8 cellular contexts compared by ENCODE assay signal in the genomic region with DNA sequence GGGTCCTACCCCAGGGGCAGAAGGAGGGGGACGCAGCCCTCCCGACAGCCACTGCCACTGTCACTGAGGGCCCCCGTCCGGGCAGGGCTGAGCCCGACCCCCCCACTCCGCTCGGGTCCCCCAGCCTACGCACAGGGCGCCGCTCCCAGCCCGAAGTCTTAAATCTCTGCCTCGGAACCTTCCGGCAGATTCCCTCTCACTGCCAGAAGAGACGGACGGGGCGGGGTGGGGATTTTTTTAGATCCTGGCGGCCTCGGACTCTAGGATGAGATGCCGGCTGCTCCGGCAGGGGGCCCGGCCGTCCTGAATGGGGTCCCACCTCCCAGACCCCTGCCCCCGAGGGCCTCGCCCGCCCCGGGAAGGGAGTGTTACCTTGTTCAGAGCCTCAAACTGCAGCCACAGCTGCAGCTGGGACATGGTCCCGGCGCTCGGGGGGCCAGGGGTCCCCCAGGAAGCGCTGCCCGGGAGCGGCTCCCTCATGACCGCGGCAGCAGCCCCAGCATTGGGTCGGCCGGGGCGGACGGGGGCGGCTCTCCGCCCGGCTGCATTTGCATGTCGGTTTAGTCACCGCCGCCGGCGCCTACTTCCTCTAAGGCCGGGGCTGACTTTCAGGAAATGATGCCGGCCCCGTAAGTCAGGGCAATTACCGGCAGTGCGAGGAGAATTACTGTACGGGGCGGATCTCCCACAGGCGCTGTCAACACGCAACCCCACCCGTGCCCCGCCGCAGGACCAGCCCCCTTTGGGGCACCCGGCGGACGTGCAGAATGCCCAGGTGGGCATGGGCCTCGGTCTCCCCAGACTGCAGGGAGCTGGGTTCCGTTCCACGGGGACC. TPM values are rescaled to one million over a fixed set of nuclear protein-coding genes. Genes with fewer than 3 reads are reported as not detected.
DNase-seq lines count a peak whose midpoint lies in the region; ATAC-seq, FAIRE-seq and TF ChIP-seq lines count a peak whose summit lies in the region.

No MANE protein-coding gene starts in this region.

- H3K36me3 Mint-ChIP-seq in activated naive CD8-positive, alpha-beta T cell treated with anti-CD3 and anti-CD28 coated beads, Interleukin-2, amount 10 ng/mL, durations not matched to agents 7 days and 5 days: peaks cover 2% of the 10 kb centered on the region

- H3K4me1 Mint-ChIP-seq in activated naive CD8-positive, alpha-beta T cell treated with anti-CD3 and anti-CD28 coated beads, Interleukin-2, amount 10 ng/mL, durations not matched to agents 7 days and 5 days: peaks cover 14% of the 10 kb centered on the region

- H3K4me3 ChIP-seq in SU-DHL-6 (ENCODE audit: insufficient read depth, low read length, poor library complexity, severe bottlenecking): peak overlapping the region; percentile 32
- peak overlapping the region; percentile 54 to 88 (median 76) for H3K4me3 ChIP-seq in heart right ventricle
- peak overlapping the region; percentile 39 to 54 for H3K4me3 ChIP-seq in prostate gland
- peak overlapping the region; percentile 60 to 90 (median 70) for H3K4me3 ChIP-seq in upper lobe of left lung

- H3K27ac Mint-ChIP-seq in activated naive CD8-positive, alpha-beta T cell treated with anti-CD3 and anti-CD28 coated beads, Interleukin-2, amount 10 ng/mL, durations not matched to agents 7 days and 5 days: peak overlapping the region; percentile 88

- H3K9me3 ChIP-seq in SU-DHL-6 (ENCODE audit: insufficient read depth, low read length): no peaks in the 10 kb centered on the region
- no peaks in the 10 kb centered on the region for H3K9me3 ChIP-seq in heart right ventricle
- H3K9me3 ChIP-seq in prostate gland: no peaks in the 10 kb centered on the region
- H3K9me3 ChIP-seq in upper lobe of left lung: no peaks in the 10 kb centered on the region

- H3K9me2 ChIP-seq in SU-DHL-6 (replicated peaks; ENCODE audit: insufficient read depth, low read length): no peaks in the 10 kb centered on the region

- peak overlapping the region; percentile 50 for H3K9ac ChIP-seq in SU-DHL-6 (ENCODE audit: low read length)

- H3K79me2 ChIP-seq in SU-DHL-6 (ENCODE audit: insufficient read depth, low read length): no peaks in the 10 kb centered on the region

- peak; percentile 89 for FAIRE-seq in GM18507 (lab: Jason Lieb, UNC)

- POLR2A ChIA-PET in activated naive CD8-positive, alpha-beta T cell treated with anti-CD3 and anti-CD28 coated beads, Interleukin-2, amount 10 ng/mL, durations not matched to agents 7 days and 5 days (lab: Charles Lee): interaction anchor here (0.5 to 1.7 kb wide), 12 partner anchors 9 to 137 kb away, joined by 3 to 7 read pairs (median 3); a partner anchor contains a TSS

- no peak overlapping the region for H2AFZ ChIP-seq in SU-DHL-6 (ENCODE audit: low read depth, low read length, severe bottlenecking)

- TF ChIP-seq CTCF in SU-DHL-6 (IDR thresholded peaks at IDR 0.05; ENCODE audit: insufficient read depth, low read length, poor library complexity, severe bottlenecking): no peak
- peak in 4 of 9 donors; percentile 18 to 47 (median 38) for TF ChIP-seq CTCF in heart right ventricle (IDR thresholded peaks at IDR 0.05)
- peak in 2 of 4 experiments; percentile 5 to 12 for TF ChIP-seq CTCF in prostate gland (IDR thresholded peaks at IDR 0.05)
- TF ChIP-seq CTCF in upper lobe of left lung (IDR thresholded peaks at IDR 0.05): peak in 2 of 6 experiments; percentile 34 to 44

- peaks cover 13 to 84% (median 41%) of the 10 kb centered on the region in 9 donors for H3K4me1 ChIP-seq in heart right ventricle
- H3K4me1 ChIP-seq in prostate gland (replicated peaks): peaks cover 29% of the 10 kb centered on the region
- H3K4me1 ChIP-seq in upper lobe of left lung: peaks cover 67 to 91% (median 78%) of the 10 kb centered on the region in 4 donors

- H4K20me1 ChIP-seq in SU-DHL-6 (ENCODE audit: low read depth, low read length): no peaks in the 10 kb centered on the region

- peak; percentile 82 for TF ChIP-seq POLR2A in prostate gland (IDR thresholded peaks at IDR 0.05)
- TF ChIP-seq POLR2A in upper lobe of left lung (IDR thresholded peaks at IDR 0.05): peak in 3 of 4 donors; percentile 52 to 75 (median 52)

- H3K27me3 ChIP-seq in SU-DHL-6 (ENCODE audit: low read length): no peaks in the 10 kb centered on the region
- H3K27me3 ChIP-seq in heart right ventricle: no peaks in the 10 kb centered on the region
- no peaks in the 10 kb centered on the region for H3K27me3 ChIP-seq in prostate gland (replicated peaks; ENCODE audit: insufficient read depth)
- H3K27me3 ChIP-seq in upper lobe of left lung: no peaks in the 10 kb centered on the region

- intact Hi-C loops in heart right ventricle (cut with DNase I): loop anchor here in 5 of 10 donors (2.0 to 5.0 kb wide), 3 partner anchors 19 to 60 kb away; a partner anchor contains a TSS
- intact Hi-C loops in prostate gland (cut with DNase I): loop anchor here (5.0 kb wide), 1 partner anchor 40 kb away; a partner anchor contains a TSS

- no peaks in the 10 kb centered on the region for H3K9me3 Mint-ChIP-seq in activated naive CD8-positive, alpha-beta T cell treated with anti-CD3 and anti-CD28 coated beads, Interleukin-2, amount 10 ng/mL, durations not matched to agents 7 days and 5 days

- peak overlapping the region; percentile 70 for H3K27ac ChIP-seq in SU-DHL-6 (ENCODE audit: low read depth, low read length)
- H3K27ac ChIP-seq in heart right ventricle: peak overlapping the region; percentile 82 to 98 (median 92)
- peak overlapping the region; percentile 83 to 89 for H3K27ac ChIP-seq in prostate gland
- peak overlapping the region; percentile 94 to 99 (median 97) for H3K27ac ChIP-seq in upper lobe of left lung

- WGBS in heart right ventricle, 2 donors: 3 to 4% methylated on average over 64 of the region's 64 CpGs
- WGBS in prostate gland: 2% methylated on average over 32 of the region's 64 CpGs
- WGBS in upper lobe of left lung, 2 donors: 10 to 20% methylated on average over 3 to 8 of the region's 64 CpGs

- H3K4me3 Mint-ChIP-seq in activated naive CD8-positive, alpha-beta T cell treated with anti-CD3 and anti-CD28 coated beads, Interleukin-2, amount 10 ng/mL, durations not matched to agents 7 days and 5 days: peak overlapping the region; percentile 86

- no peaks in the 10 kb centered on the region for H3F3A ChIP-seq in SU-DHL-6 (ENCODE audit: insufficient read depth)

- peak; percentile 98 to 100 (median 99) for TF ChIP-seq EP300 in upper lobe of left lung (IDR thresholded peaks at IDR 0.05)

- ATAC-seq in HG03135 (IDR thresholded peaks at IDR 0.05; ENCODE audit: unreplicated experiment) (peak; percentile 57), heart right ventricle (peak; percentile 77 to 89 (median 86)), upper lobe of left lung (ENCODE audit: low FRiP score in 2 of 2) (peak; percentile 85 to 90), HG03039 (IDR thresholded peaks at IDR 0.05; ENCODE audit: unreplicated experiment) (no peak)
- ATAC-seq in activated naive CD8-positive, alpha-beta T cell treated with anti-CD3 and anti-CD28 coated beads, Interleukin-2, amount 10 ng/mL, durations not matched to agents 7 days and 5 days (ENCODE audit: low read depth): peak; percentile 80

- H3K27me3 Mint-ChIP-seq in activated naive CD8-positive, alpha-beta T cell treated with anti-CD3 and anti-CD28 coated beads, Interleukin-2, amount 10 ng/mL, durations not matched to agents 7 days and 5 days: no peaks in the 10 kb centered on the region

- H3K36me3 ChIP-seq in SU-DHL-6 (ENCODE audit: low read length) (no peaks in the 10 kb centered on the region), heart right ventricle (peaks cover 0 to 55% (median 5%) of the 10 kb centered on the region in 9 donors), prostate gland (peaks cover 0 to 5% of the 10 kb centered on the region in 2 donors), upper lobe of left lung (peaks cover 6 to 44% (median 19%) of the 10 kb centered on the region in 4 donors)

- peak overlapping the region; percentile 68 for H3K4me2 ChIP-seq in SU-DHL-6 (ENCODE audit: low read depth, low read length, poor library complexity, severe bottlenecking)

- peak; percentile 70 for DNase-seq in GM18507 (ENCODE audit: extremely low spot score, insufficient read length, low read depth)
- DNase-seq in activated naive CD8-positive, alpha-beta T cell treated with anti-CD3 and anti-CD28 coated beads, Interleukin-2, amount 10 ng/mL, durations not matched to agents 7 days and 5 days: peak; percentile 86
- DNase-seq in heart right ventricle: peak; percentile 83 to 88
- peak; percentile 83 for DNase-seq in prostate gland (ENCODE audit: low spot score)
- peak; percentile 95 to 96 for DNase-seq in upper lobe of left lung

RNA-seq across cellular contexts. Expression of a gene that starts 28.1 kb away (rescaled TPM):
- 100 to 1,000 TPM; 194 to 206 TPM for total RNA-seq in activated naive CD8-positive, alpha-beta T cell treated with anti-CD3 and anti-CD28 coated beads, Interleukin-2, amount 10 ng/mL, durations not matched to agents 7 days and 5 days
- total RNA-seq in heart right ventricle (100 to 1,000 TPM; 244 to 405 (median 299) TPM), prostate gland (100 to 1,000 TPM; 577 to 627 TPM), upper lobe of left lung (100 to 1,000 TPM; 370 to 717 (median 484) TPM)
- 100 to 1,000 TPM; 461 to 487 TPM for polyA plus RNA-seq in heart right ventricle

RNA-seq across cellular contexts. Expression of a gene that starts 36.8 kb away (rescaled TPM):
- total RNA-seq in activated naive CD8-positive, alpha-beta T cell treated with anti-CD3 and anti-CD28 coated beads, Interleukin-2, amount 10 ng/mL, durations not matched to agents 7 days and 5 days: 100 to 1,000 TPM; 142 to 163 TPM
- 100 to 1,000 TPM; 111 to 215 (median 134) TPM for total RNA-seq in heart right ventricle
- polyA plus RNA-seq in heart right ventricle: 100 to 1,000 TPM; 116 to 212 TPM
- total RNA-seq in prostate gland: 100 to 1,000 TPM; 152 to 169 TPM
- total RNA-seq in upper lobe of left lung: 100 to 1,000 TPM in 4 of 6 donors, 10 to 100 TPM in 2; 50.0 to 176 (median 103) TPM

RNA-seq across cellular contexts. Expression of a gene that starts 42.1 kb away (rescaled TPM):
- 10 to 100 TPM; 77.7 to 90.6 TPM for total RNA-seq in activated naive CD8-positive, alpha-beta T cell treated with anti-CD3 and anti-CD28 coated beads, Interleukin-2, amount 10 ng/mL, durations not matched to agents 7 days and 5 days
- total RNA-seq in heart right ventricle (10 to 100 TPM; 12.6 to 61.3 (median 16.1) TPM), prostate gland (10 to 100 TPM; 32.5 to 79.9 TPM), upper lobe of left lung (100 to 1,000 TPM in 4 of 6 donors, 10 to 100 TPM in 2; 44.8 to 159 (median 106) TPM)
- polyA plus RNA-seq in heart right ventricle: 10 to 100 TPM; 12.6 to 18.7 TPM
